In genomic region chr6:56540950-56541600, GRCh38 we compare ENCODE assay signal across 8 cellular contexts.
A peak's percentile ranks its signal among the peaks of the same experiment; 100 is the strongest.
DNase-seq lines count a peak whose midpoint lies in the region; ATAC-seq, FAIRE-seq and TF ChIP-seq lines count a peak whose summit lies in the region.

No MANE protein-coding gene starts in this region.

- H2AK5ac ChIP-seq in H1 (ENCODE audit: low read depth, low read length) (no peak overlapping the region), trophoblast cell (ENCODE audit: low read length) (no peak overlapping the region)

- TF ChIP-seq POLR2A in H1 (IDR thresholded peaks at IDR 0.05; ENCODE audit: control extremely low read depth in 1 of 2, low read depth in 2 of 2, low read length in 2 of 2) = no peak

- no peak overlapping the region for H3K23ac ChIP-seq in H1 (ENCODE audit: insufficient read length)
- H3K23ac ChIP-seq in trophoblast cell (ENCODE audit: low read length) = no peak overlapping the region

- TF ChIP-seq RAD21 in H1 (IDR thresholded peaks at IDR 0.05 in 1 of 2, conservative IDR thresholded peaks at IDR 0.05 in 1 of 2; ENCODE audit: low read depth in 2 of 2, low read length in 2 of 2) = no peak

- H2BK120ac ChIP-seq in H1 (replicated peaks; ENCODE audit: low read depth, low read length) (no peak overlapping the region), trophoblast cell (ENCODE audit: insufficient read depth, low read length, poor library complexity) (no peak overlapping the region)

- TF ChIP-seq CTCF in H1 (IDR thresholded peaks at IDR 0.05; ENCODE audit: control extremely low read depth in 1 of 3, insufficient read depth in 1 of 3, low read depth in 1 of 3, low read length in 3 of 3) = no peak
- no peak for TF ChIP-seq CTCF in CD8-positive, alpha-beta T cell (IDR thresholded peaks at IDR 0.05)

- H3K79me2 ChIP-seq in H1 (ENCODE audit: control insufficient read depth in 1 of 2, insufficient read depth in 2 of 2, low read length in 2 of 2) (peaks cover 0 to 26% of the 10 kb centered on the region in 2 experiments; a peak in 1 of 4 replicates), trophoblast cell (ENCODE audit: control insufficient read depth, insufficient read depth, low read length, poor library complexity) (peaks cover 2% of the 10 kb centered on the region)

- H3K4me1 Mint-ChIP-seq in CD8-positive, alpha-beta T cell (ENCODE audit: low read depth) = no peaks in the 10 kb centered on the region

- H2BK20ac ChIP-seq in H1 (ENCODE audit: low read length) = no peak overlapping the region

- H4K8ac ChIP-seq in H1 (ENCODE audit: extremely low read depth, insufficient read depth, low read length) (no peak overlapping the region), trophoblast cell (ENCODE audit: low read depth, low read length) (no peak overlapping the region)

- ATAC-seq in HG03571 (IDR thresholded peaks at IDR 0.05; ENCODE audit: unreplicated experiment) = no peak
- ATAC-seq in CD8-positive, alpha-beta T cell = no peak

- no peaks in the 10 kb centered on the region; the same call in 1 of the 2 replicates for H3K79me1 ChIP-seq in H1 (ENCODE audit: low read depth, low read length)
- peaks cover 8% of the 10 kb centered on the region for H3K79me1 ChIP-seq in trophoblast cell (ENCODE audit: low read length)

- 86% methylated on average over 12 of the region's 12 CpGs; no CpG with 5 or more reads in 1 of the 2 experiments for WGBS in H1 (ENCODE audit: extremely low coverage in 1 of 2, insufficient coverage in 1 of 2, insufficient read length in 1 of 2, insufficient replicate concordance in 2 of 2, low coverage in 1 of 2, low lambda C conversion rate in 2 of 2, missing lambda C conversion rate in 1 of 2), 2 experiments
- no CpG with 5 or more reads among the region's 12 CpGs for WGBS in trophoblast cell (ENCODE audit: extremely low coverage, insufficient coverage, insufficient read length)

- H3K4me3 Mint-ChIP-seq in CD8-positive, alpha-beta T cell = no peak overlapping the region

- no peak for TF ChIP-seq EP300 in H1 (IDR thresholded peaks at IDR 0.05; ENCODE audit: borderline replicate concordance in 1 of 2, low read depth in 2 of 2, low read length in 2 of 2)

- H3K9me3 Mint-ChIP-seq in CD8-positive, alpha-beta T cell = no peaks in the 10 kb centered on the region

- H3K9ac ChIP-seq in H1 (replicated peaks in 1 of 4; ENCODE audit: extremely low read depth in 1 of 4, low read depth in 3 of 4, low read length in 3 of 4) (no peak overlapping the region), trophoblast cell (ENCODE audit: low read length) (no peak overlapping the region)

- H2BK12ac ChIP-seq in H1 (ENCODE audit: low read depth, low read length) (no peak overlapping the region), trophoblast cell (ENCODE audit: low read length) (no peak overlapping the region)

- CTCF ChIA-PET in H1 (lab: Charles Lee; ENCODE audit: partially characterized antibody) = interaction anchor here (0.5 to 1.7 kb wide), 8 partner anchors 10 to 184 kb away, joined by 3 to 6 read pairs (median 3); no protein-coding TSS in a partner anchor
- CTCF ChIA-PET in CD8-positive, alpha-beta T cell (lab: Charles Lee) = no interaction called here

- intact Hi-C loops in CD8-positive, alpha-beta T cell (cut with DNase I, micrococcal nuclease) = no loop called here

- no peak overlapping the region for H4K5ac ChIP-seq in H1 (ENCODE audit: insufficient read length, low read depth, low read length)

- FAIRE-seq in H1 (lab: Jason Lieb, UNC) = no peak

- DNase-seq in DMS53 treated with DMSO at 0.1 percent for 48 hours (lab: John Stamatoyannopoulos, UW; ENCODE audit: unreplicated experiment) = peak; percentile 46
- peak; percentile 93 for DNase-seq in NCI-H510A treated with DMSO at 0.1 percent for 48 hours (lab: John Stamatoyannopoulos, UW)
- no peak for DNase-seq in H1 (ENCODE audit: low read depth in 1 of 2, low spot score in 2 of 2)
- no peak for DNase-seq in trophoblast cell
- no peak for DNase-seq in activated naive CD4-positive, alpha-beta T cell (lab: John Stamatoyannopoulos, UW)
- DNase-seq in GM19240 (ENCODE audit: insufficient read length, low spot score) = no peak
- DNase-seq in CD8-positive, alpha-beta T cell = no peak

- no peak overlapping the region for H3K18ac ChIP-seq in H1 (ENCODE audit: extremely low read depth, low read length)
- no peak overlapping the region for H3K18ac ChIP-seq in trophoblast cell (ENCODE audit: low read length)

- no peak overlapping the region for H4K12ac ChIP-seq in trophoblast cell (ENCODE audit: low read depth, low read length)

- peak overlapping the region; percentile 70 to 91; a peak in 1 of 4 replicates for H3K4me2 ChIP-seq in H1 (ENCODE audit: insufficient read depth in 1 of 2, low read depth in 2 of 2, low read length in 2 of 2)
- H3K4me2 ChIP-seq in trophoblast cell (ENCODE audit: low read length) = peak overlapping the region; percentile 9

- H3K4me1 ChIP-seq in H1 (replicated peaks in 1 of 4; ENCODE audit: control insufficient read depth in 3 of 4, insufficient read depth in 4 of 4, low read length in 3 of 4) (peaks cover 0 to 6% (median 4%) of the 10 kb centered on the region in 4 experiments; a peak in 4 of 7 replicates), trophoblast cell (ENCODE audit: control insufficient read depth in 1 of 2, insufficient read depth in 2 of 2, low read length in 2 of 2) (no peaks in the 10 kb centered on the region)
- H3K4me1 ChIP-seq in CD8-positive, alpha-beta T cell (ENCODE audit: insufficient read depth, low read length) = peaks cover 9% of the 10 kb centered on the region

- H3K36me3 Mint-ChIP-seq in CD8-positive, alpha-beta T cell = no peaks in the 10 kb centered on the region

- H2AFZ ChIP-seq in H1 (ENCODE audit: low read length) (no peak overlapping the region), trophoblast cell (ENCODE audit: insufficient read depth, low read length, poor library complexity) (no peak overlapping the region)

- H2BK15ac ChIP-seq in H1 (ENCODE audit: low read length) = no peak overlapping the region

- no peak overlapping the region for H3K56ac ChIP-seq in H1 (replicated peaks; ENCODE audit: insufficient read length, low read depth, low read length)

- no peaks in the 10 kb centered on the region for H3K27me3 Mint-ChIP-seq in CD8-positive, alpha-beta T cell (ENCODE audit: low read depth)

- H3K9me3 ChIP-seq in H1 (ENCODE audit: insufficient read depth in 2 of 2, low read depth in 1 of 2, low read length in 1 of 2) (no peaks in the 10 kb centered on the region), trophoblast cell (ENCODE audit: insufficient read depth, low read depth, low read length) (no peaks in the 10 kb centered on the region)
- no peaks in the 10 kb centered on the region for H3K9me3 ChIP-seq in CD8-positive, alpha-beta T cell (ENCODE audit: low read length)

- H3K27me3 ChIP-seq in H1 (replicated peaks in 1 of 4; ENCODE audit: control insufficient read depth in 3 of 4, extremely low read depth in 1 of 4, insufficient read depth in 3 of 4, low read length in 3 of 4) (no peaks in the 10 kb centered on the region), trophoblast cell (ENCODE audit: insufficient read depth, low read length) (no peaks in the 10 kb centered on the region)
- H3K27me3 ChIP-seq in CD8-positive, alpha-beta T cell (ENCODE audit: insufficient read depth, low read length) = no peaks in the 10 kb centered on the region

- POLR2A ChIA-PET in H1 (lab: Charles Lee; ENCODE audit: partially characterized antibody) = interaction anchor here (0.6 to 2.1 kb wide), 5 partner anchors 12 to 561 kb away, joined by 3 to 10 read pairs (median 3); no protein-coding TSS in a partner anchor
- POLR2A ChIA-PET in CD8-positive, alpha-beta T cell (lab: Charles Lee) = no interaction called here

- H3K36me3 ChIP-seq in H1 (ENCODE audit: control insufficient read depth in 2 of 4, insufficient read depth in 4 of 4, low read length in 3 of 4) = peaks cover 0 to 4% (median 0%) of the 10 kb centered on the region in 4 experiments; a peak in 5 of 8 replicates
- no peaks in the 10 kb centered on the region for H3K36me3 ChIP-seq in trophoblast cell (ENCODE audit: control insufficient read depth in 1 of 2, insufficient read depth in 2 of 2, low read length in 2 of 2)
- no peaks in the 10 kb centered on the region for H3K36me3 ChIP-seq in CD8-positive, alpha-beta T cell (ENCODE audit: insufficient read depth, low read length)

- H3K27ac ChIP-seq in H1 (ENCODE audit: low read depth, low read length) (no peak overlapping the region), trophoblast cell (ENCODE audit: low read depth, low read length) (peak overlapping the region; percentile 12)
- no peak overlapping the region for H3K27ac ChIP-seq in CD8-positive, alpha-beta T cell (ENCODE audit: low read depth, low read length)

- H2BK5ac ChIP-seq in H1 (ENCODE audit: low read depth, low read length) (no peak overlapping the region), trophoblast cell (ENCODE audit: low read depth, low read length, poor library complexity) (no peak overlapping the region)

- H4K20me1 ChIP-seq in H1 (replicated peaks in 1 of 2; ENCODE audit: control insufficient read depth in 1 of 2, insufficient read depth in 2 of 2, low read length in 2 of 2) = no peaks in the 10 kb centered on the region

- H3K4me3 ChIP-seq in H1 (ENCODE audit: extremely low read depth in 1 of 4, insufficient read depth in 2 of 4, low read depth in 3 of 4, low read length in 4 of 4) (peak overlapping the region in 1 of 4 experiments; percentile 67; a peak in 1 of 8 replicates), trophoblast cell (ENCODE audit: low read depth, low read length) (no peak overlapping the region)
- H3K4me3 ChIP-seq in CD8-positive, alpha-beta T cell (ENCODE audit: low read depth, low read length) = no peak overlapping the region

- H3K4ac ChIP-seq in H1 (replicated peaks; ENCODE audit: insufficient read length, low read depth, low read length) = no peak overlapping the region
- no peak overlapping the region for H3K4ac ChIP-seq in trophoblast cell (ENCODE audit: low read depth, low read length)

- 0 out of 2 replicates have a peak, but pooled peaks cover 2% of the 10 kb centered on the region for H3K23me2 ChIP-seq in H1 (ENCODE audit: low read depth, low read length)

- H3K14ac ChIP-seq in H1 (ENCODE audit: insufficient read length) (no peak overlapping the region), trophoblast cell (ENCODE audit: low read length) (no peak overlapping the region)

- H3K27ac Mint-ChIP-seq in CD8-positive, alpha-beta T cell = no peak overlapping the region

- H4K91ac ChIP-seq in H1 (replicated peaks; ENCODE audit: insufficient read length, low read length) = no peak overlapping the region
- no peak overlapping the region for H4K91ac ChIP-seq in trophoblast cell (ENCODE audit: low read depth, low read length)

TF ChIP-seq in H1, 55 proteins besides CTCF, POLR2A, EP300 and RAD21 (continues in another document):
- no peak for TF ChIP-seq NANOG (IDR thresholded peaks at IDR 0.05; ENCODE audit: insufficient read depth, low read depth, low read length, poor library complexity, severe bottlenecking)
- no peak for TF ChIP-seq E2F6 (IDR thresholded peaks at IDR 0.05)
- TF ChIP-seq CBX8 (IDR thresholded peaks at IDR 0.05; ENCODE audit: borderline replicate concordance, low read depth, low read length) = no peak

Comparison
In these comparisons a context has a peak if more than half of its experiments do, and no peak if none do; other contexts are left out.
1. DNase-seq: peak in DMS53 treated with DMSO at 0.1 percent for 48 hours (single experiment) and NCI-H510A treated with DMSO at 0.1 percent for 48 hours (single experiment); none in H1 (0 of 2), trophoblast cell (0 of 2), activated naive CD4-positive, alpha-beta T cell (0 of 4), GM19240 (single experiment) and CD8-positive, alpha-beta T cell (0 of 7).